Comparison of ENCODE assay signal across 20 cellular contexts in genomic region chr10:114902151-114902550, GRCh38. TPM values are rescaled to one million over a fixed set of nuclear protein-coding genes. Genes with fewer than 3 reads are reported as not detected.
DNase-seq lines count a peak whose midpoint lies in the region; ATAC-seq, FAIRE-seq and TF ChIP-seq lines count a peak whose summit lies in the region.
"Had no signal": no experiment of that assay in that cellular context is flagged by ENCODE, and none has a peak within 500 bp of the region (broad histone marks: within the 10 kb centered on the region; RNA-seq: fewer than 3 reads in every experiment).

No MANE protein-coding gene starts in this region.

- no peak for ATAC-seq in HG03025 (IDR thresholded peaks at IDR 0.05; ENCODE audit: low FRiP score, unreplicated experiment)
- no peak for ATAC-seq in HG02885 (IDR thresholded peaks at IDR 0.05; ENCODE audit: poor library complexity, unreplicated experiment)
- ATAC-seq: activated CD8-positive, alpha-beta T cell treated with anti-CD3 and anti-CD28 coated beads for 36 hours had no signal

- no peaks in the 10 kb centered on the region for H3K9me3 Mint-ChIP-seq in nephron
- H3K9me3 Mint-ChIP-seq: activated CD8-positive, alpha-beta T cell treated with anti-CD3 and anti-CD28 coated beads for 36 hours; CD4-positive, alpha-beta T cell had no signal

- H3K4me1 Mint-ChIP-seq in nephron, result peaks cover 33% of the 10 kb centered on the region

- DNase-seq in AG09309 (ENCODE audit: low read depth) (peak; percentile 29), M059J (ENCODE audit: low read depth) (peak; percentile 58), fibroblast of peridontal ligament (ENCODE audit: extremely low read depth) (peak; percentile 14), H54 (ENCODE audit: insufficient read length, low spot score) (no peak)
- no peak for DNase-seq in activated CD4-positive, alpha-beta T cell treated with anti-CD3 and anti-CD28 coated beads, Interleukin-2, amount 50 U/mL, for 1 hour
- DNase-seq: activated CD4-positive, CD25-positive, alpha-beta regulatory T cell; activated CD8-positive, alpha-beta T cell treated with anti-CD3 and anti-CD28 coated beads for 36 hours; activated naive CD4-positive, alpha-beta T cell treated with Interleukin-2 at 50 U/mL for 16 hours; anterior cingulate cortex; CD4-positive, alpha-beta T cell; effector CD8-positive, alpha-beta T cell; H7; head of caudate nucleus; retina; RPMI8226; stimulated activated CD4-positive, alpha-beta T cell treated with anti-CD3 and anti-CD28 coated beads, Interleukin-12 subunit alpha, Interleukin-12 subunit beta, amount 100 ng/mL, for 4 hours had no signal

- no peaks in the 10 kb centered on the region for H3K36me3 Mint-ChIP-seq in nephron (ENCODE audit: low read depth)

- peak overlapping the region; percentile 43 to 78 (median 54) for H3K27ac Mint-ChIP-seq in nephron
- H3K27ac Mint-ChIP-seq: activated CD8-positive, alpha-beta T cell treated with anti-CD3 and anti-CD28 coated beads for 36 hours; CD4-positive, alpha-beta T cell had no signal

- no peaks in the 10 kb centered on the region for H3K27me3 Mint-ChIP-seq in nephron (ENCODE audit: low read depth)

- no peak for FAIRE-seq in H54 (lab: Jason Lieb, UNC)
- FAIRE-seq: GM12891 had no signal

- no peak for TF ChIP-seq POLR2A in H54 (IDR thresholded peaks at IDR 0.05; ENCODE audit: low read depth, low read length)

- TF ChIP-seq CTCF in AG09309 (IDR thresholded peaks at IDR 0.05; ENCODE audit: control insufficient read depth, insufficient read depth, low read depth, low read length, missing control alignments) (no peak), nephron (IDR thresholded peaks at IDR 0.05; ENCODE audit: unreplicated experiment in 3 of 3) (no peak)

- H3K4me3 Mint-ChIP-seq in nephron, result no peak overlapping the region
- H3K4me3 Mint-ChIP-seq: activated CD8-positive, alpha-beta T cell treated with anti-CD3 and anti-CD28 coated beads for 36 hours; CD4-positive, alpha-beta T cell had no signal

- H3K4me3 ChIP-seq in AG09309 (ENCODE audit: control insufficient read depth, low read depth, low read length), result no peak overlapping the region

RNA-seq across cellular contexts. Expression of gene TRUB1, which starts 35.8 kb away (rescaled TPM):
- 28.3 and 35.5 TPM in 2 replicates for total RNA-seq in M059J (2014; rRNA removed; shearing (Covaris generic))

Comparison
In these comparisons a context has a peak if more than half of its experiments do, and no peak if none do; other contexts are left out.
1. DNase-seq: peak in AG09309 (single experiment), M059J (single experiment) and fibroblast of peridontal ligament (single experiment); none in activated CD4-positive, alpha-beta T cell treated with anti-CD3 and anti-CD28 coated beads, Interleukin-2, amount 50 U/mL, for 1 hour (single experiment) and H54 (single experiment).